In the genomic region with DNA sequence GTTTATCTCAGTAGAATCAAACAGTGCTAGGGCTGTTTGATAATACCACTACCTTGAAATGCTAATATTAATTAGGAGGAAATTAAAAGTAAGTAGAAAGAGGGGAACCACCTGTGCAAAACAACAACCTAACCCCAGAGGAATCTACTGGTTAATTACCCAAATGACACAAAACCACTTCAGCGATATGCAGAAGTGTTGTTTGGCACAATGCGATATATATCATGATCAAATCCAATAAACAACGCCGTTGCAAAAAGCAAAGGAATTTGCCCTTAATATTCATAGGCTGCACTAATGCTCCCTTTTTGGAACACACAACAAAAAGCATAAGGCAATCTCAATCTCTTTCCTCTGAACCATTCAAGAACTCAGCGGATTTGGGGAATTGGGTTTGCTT, we compare ENCODE assay signal across 8 cellular contexts.
DNase-seq lines count a peak whose midpoint lies in the region; ATAC-seq and TF ChIP-seq lines count a peak whose summit lies in the region.

No MANE protein-coding gene starts in this region.

- peaks cover 52% of the 10 kb centered on the region for H3K4me1 ChIP-seq in OCI-LY1 (ENCODE audit: insufficient read depth, low read length, severe bottlenecking)

- H4K20me1 ChIP-seq in OCI-LY1 (ENCODE audit: insufficient read depth, low read length): no peaks in the 10 kb centered on the region

- H3K9ac ChIP-seq in OCI-LY1 (ENCODE audit: low read length): peak overlapping the region; percentile 95

- TF ChIP-seq CTCF in OCI-LY1 (IDR thresholded peaks at IDR 0.05; ENCODE audit: low read length): no peak

- peak overlapping the region; percentile 99 for H3K4me2 ChIP-seq in OCI-LY1 (ENCODE audit: low read length)

- peak; percentile 25 for DNase-seq in ELR (ENCODE audit: low read depth)
- DNase-seq in epithelial cell of prostate (ENCODE audit: low read depth, low spot score): no peak
- peak; percentile 51 for DNase-seq in pons (ENCODE audit: low spot score)
- DNase-seq in NCI-H1092 (lab: John Stamatoyannopoulos, UW): no peak
- no peak for DNase-seq in NCI-H446 treated with DMSO at 0.1 percent for 48 hours (lab: John Stamatoyannopoulos, UW)

- H3K36me3 ChIP-seq in OCI-LY1 (ENCODE audit: insufficient read depth, low read length): peaks cover 5% of the 10 kb centered on the region; the same call in 1 of the 2 replicates

- peak overlapping the region; percentile 78 for H3K4me3 ChIP-seq in OCI-LY1 (ENCODE audit: low read depth, low read length, poor library complexity, severe bottlenecking)

- H3K27me3 ChIP-seq in OCI-LY1 (ENCODE audit: insufficient read depth, low read length): no peaks in the 10 kb centered on the region

- no peak for ATAC-seq in GM21423 (IDR thresholded peaks at IDR 0.05; ENCODE audit: unreplicated experiment)
- ATAC-seq in HG02588 (IDR thresholded peaks at IDR 0.05; ENCODE audit: unreplicated experiment): no peak

- no peaks in the 10 kb centered on the region for H3F3A ChIP-seq in OCI-LY1 (ENCODE audit: insufficient read depth, low read length)

- no peaks in the 10 kb centered on the region for H3K9me3 ChIP-seq in OCI-LY1 (ENCODE audit: low read length)

- peak overlapping the region; percentile 58 for H3K27ac ChIP-seq in OCI-LY1 (ENCODE audit: low read depth, low read length, poor library complexity, severe bottlenecking)
- peak overlapping the region; percentile 72 for H3K27ac ChIP-seq in epithelial cell of prostate

- no peaks in the 10 kb centered on the region for H3K9me2 ChIP-seq in OCI-LY1 (ENCODE audit: low read depth, low read length)

- H3K79me2 ChIP-seq in OCI-LY1 (ENCODE audit: insufficient read depth, low read length): peaks cover 61% of the 10 kb centered on the region

- H2AFZ ChIP-seq in OCI-LY1 (ENCODE audit: low read length): no peak overlapping the region

Comparison
In these comparisons a context has a peak if more than half of its experiments do, and no peak if none do; other contexts are left out.
1. DNase-seq: peak in ELR (single experiment) and pons (single experiment); none in epithelial cell of prostate (single experiment), NCI-H1092 (single experiment) and NCI-H446 treated with DMSO at 0.1 percent for 48 hours (single experiment).